ENCODE assay signal across 8 cellular contexts in genomic region chr17:7177210-7177953, GRCh38. TPM values are rescaled to one million over a fixed set of nuclear protein-coding genes. Genes with fewer than 3 reads are reported as not detected.
DNase-seq lines count a peak whose midpoint lies in the region; ATAC-seq and TF ChIP-seq lines count a peak whose summit lies in the region.

No MANE protein-coding gene starts in this region.

- H3K9ac ChIP-seq in HUES48 (ENCODE audit: low read depth, low read length) (peak overlapping the region; percentile 49), neural cell (ENCODE audit: low read length) (peak overlapping the region; percentile 95)

- no peaks in the 10 kb centered on the region for H3K9me2 ChIP-seq in neural cell (ENCODE audit: insufficient read depth, low read length)

- H3K9me3 Mint-ChIP-seq in CD4-positive, alpha-beta memory T cell = no peaks in the 10 kb centered on the region

- H3K36me3 Mint-ChIP-seq in CD4-positive, alpha-beta memory T cell = no peaks in the 10 kb centered on the region

- CTCF ChIA-PET in CD4-positive, alpha-beta memory T cell (lab: Charles Lee; ENCODE audit: partially characterized antibody) = interaction anchor here (0.7 to 3.0 kb wide), 19 partner anchors 9 to 594 kb away, joined by 3 to 12 read pairs (median 4); no protein-coding TSS in a partner anchor

- peaks cover 25% of the 10 kb centered on the region for H3K4me1 ChIP-seq in CD4-positive, alpha-beta memory T cell (ENCODE audit: insufficient read depth, low read length)
- H3K4me1 ChIP-seq in HUES48 (ENCODE audit: control insufficient read depth, insufficient read depth, low read length) = peaks cover 5% of the 10 kb centered on the region

- TF ChIP-seq EP300 in neural cell (conservative IDR thresholded peaks at IDR 0.05; ENCODE audit: poor library complexity, severe bottlenecking) = peak; percentile 34

- peak overlapping the region; percentile 33 for H3K4me2 ChIP-seq in neural cell (ENCODE audit: low read length)

- H3K36me3 ChIP-seq in CD4-positive, alpha-beta memory T cell (ENCODE audit: insufficient read depth, low read length) = no peaks in the 10 kb centered on the region
- H3K36me3 ChIP-seq in HUES48 (ENCODE audit: control insufficient read depth, insufficient read depth, low read length) (no peaks in the 10 kb centered on the region), neural cell (ENCODE audit: insufficient read depth, low read length) (no peaks in the 10 kb centered on the region)

- DNase-seq in CD4-positive, alpha-beta memory T cell = peak; percentile 57 to 67 (median 60)
- DNase-seq in RKO (ENCODE audit: low spot score) (peak; percentile 80), fibroblast of villous mesenchyme (ENCODE audit: low read depth) (peak; percentile 66)
- DNase-seq in activated T-helper 9 cell treated with anti-CD3 and anti-CD28 coated beads, Interleukin-2, amount 50 U/mL, for 16 hours (ENCODE audit: low read depth) = peak; percentile 34
- peak; percentile 26 to 73 (median 54) for DNase-seq in stimulated activated naive CD4-positive, alpha-beta T cell (lab: John Stamatoyannopoulos, UW)

- H2AFZ ChIP-seq in neural cell (ENCODE audit: low read depth, low read length) = peak overlapping the region; percentile 73

- peak overlapping the region; percentile 66 to 78 (median 68) for H3K4me3 Mint-ChIP-seq in CD4-positive, alpha-beta memory T cell

- intact Hi-C loops in CD4-positive, alpha-beta memory T cell (cut with micrococcal nuclease) = loop anchor here (1.0 kb wide), 2 partner anchors 125 to 131 kb away; no protein-coding TSS in a partner anchor

- H3K4me1 Mint-ChIP-seq in CD4-positive, alpha-beta memory T cell = peaks cover 7 to 12% (median 8%) of the 10 kb centered on the region in 4 donors

- no peaks in the 10 kb centered on the region for H4K20me1 ChIP-seq in neural cell (ENCODE audit: insufficient read depth)

- no peak overlapping the region for H3K27ac ChIP-seq in CD4-positive, alpha-beta memory T cell (ENCODE audit: low read depth, low read length)
- H3K27ac ChIP-seq in HUES48 (ENCODE audit: low read depth, low read length) (peak overlapping the region; percentile 72), neural cell (ENCODE audit: low read length) (peak overlapping the region; percentile 93)

- POLR2A ChIA-PET in CD4-positive, alpha-beta memory T cell (lab: Charles Lee; ENCODE audit: partially characterized antibody) = interaction anchor here (0.8 to 1.8 kb wide), 7 partner anchors 17 to 165 kb away, joined by 3 to 7 read pairs (median 3); partner anchors contain the start of genes ACADVL, DLG4, DVL2 and GABARAP

- H3K27ac Mint-ChIP-seq in CD4-positive, alpha-beta memory T cell = peak overlapping the region in 4 of 7 donors; percentile 32 to 84 (median 48)

- H3K9me3 ChIP-seq in CD4-positive, alpha-beta memory T cell (ENCODE audit: control insufficient read depth in 1 of 2, low read length in 2 of 2) = no peaks in the 10 kb centered on the region
- H3K9me3 ChIP-seq in HUES48 (ENCODE audit: control insufficient read depth, insufficient read depth, low read length) (no peaks in the 10 kb centered on the region), neural cell (ENCODE audit: low read length) (no peaks in the 10 kb centered on the region)

- no peak overlapping the region for H3K4me3 ChIP-seq in CD4-positive, alpha-beta memory T cell (ENCODE audit: low read length in 2 of 2)
- peak overlapping the region; percentile 76 for H3K4me3 ChIP-seq in HUES48 (ENCODE audit: low read depth, low read length)
- peak overlapping the region; percentile 65 for H3K4me3 ChIP-seq in fibroblast of villous mesenchyme (ENCODE audit: low read depth, low read length)
- peak overlapping the region; percentile 82 for H3K4me3 ChIP-seq in neural cell (ENCODE audit: low read length)

- H3K27me3 ChIP-seq in CD4-positive, alpha-beta memory T cell (ENCODE audit: insufficient read depth, low read length) = peaks cover 18% of the 10 kb centered on the region
- H3K27me3 ChIP-seq in HUES48 (ENCODE audit: control insufficient read depth, insufficient read depth, low read length) = peaks cover 36% of the 10 kb centered on the region
- no peaks in the 10 kb centered on the region for H3K27me3 ChIP-seq in neural cell (ENCODE audit: insufficient read depth, low read depth, low read length)

- peaks cover 5% of the 10 kb centered on the region for H3K79me2 ChIP-seq in neural cell (replicated peaks; ENCODE audit: insufficient read depth, low read length)

- TF ChIP-seq CTCF in fibroblast of villous mesenchyme (IDR thresholded peaks at IDR 0.05; ENCODE audit: insufficient read depth, low read depth, low read length) = peak; percentile 75
- TF ChIP-seq CTCF in neural cell (IDR thresholded peaks at IDR 0.05; ENCODE audit: poor library complexity, severe bottlenecking) = peak; percentile 98

- ATAC-seq in GM18502 (IDR thresholded peaks at IDR 0.05; ENCODE audit: poor library complexity, unreplicated experiment) = no peak

- H3F3A ChIP-seq in neural cell (ENCODE audit: insufficient read depth, low read length, poor library complexity, severe bottlenecking) = no peaks in the 10 kb centered on the region

- H3K27me3 Mint-ChIP-seq in CD4-positive, alpha-beta memory T cell = peaks cover 8 to 11% of the 10 kb centered on the region in 2 donors

- TF ChIP-seq RAD21 in neural cell (conservative IDR thresholded peaks at IDR 0.05) = peak; percentile 90

TF ChIP-seq in neural cell, 6 proteins besides CTCF, POLR2A, EP300 and RAD21:
- TF ChIP-seq TAF1 (IDR thresholded peaks at IDR 0.05; ENCODE audit: low read depth) = peak; percentile 83
- TF ChIP-seq SMC3 (conservative IDR thresholded peaks at IDR 0.05; ENCODE audit: poor library complexity) = peak; percentile 83
- TF ChIP-seq EZH2 (IDR thresholded peaks at IDR 0.05; ENCODE audit: borderline replicate concordance, insufficient read depth, low read length, poor library complexity, severe bottlenecking) = no peak
- peak; percentile 64 for TF ChIP-seq POLR2AphosphoS5 (IDR thresholded peaks at IDR 0.05)
- peak; percentile 53 for TF ChIP-seq MXI1 (conservative IDR thresholded peaks at IDR 0.05; ENCODE audit: poor library complexity, severe bottlenecking)
- TF ChIP-seq REST (IDR thresholded peaks at IDR 0.05; ENCODE audit: borderline replicate concordance) = peak; percentile 49

RNA-seq across cellular contexts. Expression of gene ASGR1, which starts 1.8 kb away (rescaled TPM):
- total RNA-seq in CD4-positive, alpha-beta memory T cell = not detected
- polyA plus RNA-seq in CD4-positive, alpha-beta memory T cell = not detected
- 0.43 and 0.64 TPM in 2 replicates for total RNA-seq in fibroblast of villous mesenchyme
- 75.6 and 80.2 TPM in 2 replicates for polyA plus RNA-seq in neural cell
- polyA minus RNA-seq in neural cell = 24.5 and 34.3 TPM in 2 replicates

RNA-seq across cellular contexts. Expression of gene DLG4, which starts 42.3 kb away (rescaled TPM):
- total RNA-seq in CD4-positive, alpha-beta memory T cell = 1 to 10 TPM; 7.2 to 7.6 TPM
- under 1 TPM; 0.44 to 0.50 TPM for polyA plus RNA-seq in CD4-positive, alpha-beta memory T cell
- 10.6 and 14.2 TPM in 2 replicates for total RNA-seq in fibroblast of villous mesenchyme
- polyA plus RNA-seq in neural cell = 126 and 145 TPM in 2 replicates
- 124 and 136 TPM in 2 replicates for polyA minus RNA-seq in neural cell

RNA-seq across cellular contexts. Expression of gene ACADVL, which starts 42.4 kb away (rescaled TPM):
- total RNA-seq in CD4-positive, alpha-beta memory T cell = 100 to 1,000 TPM; 340 to 342 TPM
- 100 to 1,000 TPM; 110 to 118 TPM for polyA plus RNA-seq in CD4-positive, alpha-beta memory T cell
- total RNA-seq in fibroblast of villous mesenchyme = 171 and 255 TPM in 2 replicates
- 397 and 483 TPM in 2 replicates for polyA plus RNA-seq in neural cell
- polyA minus RNA-seq in neural cell = 81.0 and 90.6 TPM in 2 replicates

RNA-seq across cellular contexts. Expression of gene DVL2, which starts 56.9 kb away (rescaled TPM):
- 10 to 100 TPM; 75.1 to 76.8 TPM for total RNA-seq in CD4-positive, alpha-beta memory T cell
- 10 to 100 TPM; 22.0 to 23.7 TPM for polyA plus RNA-seq in CD4-positive, alpha-beta memory T cell
- total RNA-seq in fibroblast of villous mesenchyme = 102 and 105 TPM in 2 replicates
- 41.1 and 59.2 TPM in 2 replicates for polyA plus RNA-seq in neural cell
- polyA minus RNA-seq in neural cell = 84.3 and 92.8 TPM in 2 replicates

Comparison
In these comparisons a context has a peak if more than half of its experiments do, and no peak if none do; other contexts are left out.
1. H3K4me3 ChIP-seq: peak in HUES48 (single experiment), fibroblast of villous mesenchyme (single experiment) and neural cell (single experiment); none in CD4-positive, alpha-beta memory T cell (0 of 2).
2. Peak in every context shown above with its lines, with median percentiles within 50 percentile points of each other: DNase-seq.